In genomic region chr17:78924481-78925151, GRCh38 we compare ENCODE assay signal across 8 cellular contexts. TPM values are rescaled to one million over a fixed set of nuclear protein-coding genes. Genes with fewer than 3 reads are reported as not detected.
DNase-seq lines count a peak whose midpoint lies in the region; ATAC-seq and TF ChIP-seq lines count a peak whose summit lies in the region.

No MANE protein-coding gene starts in this region.

- DNase-seq in choroid plexus epithelial cell (ENCODE audit: low read depth), result no peak
- no peak for DNase-seq in memory B cell (ENCODE audit: low spot score in 2 of 2)
- DNase-seq in uterus, result peak in 1 of 2 donors; percentile 53
- no peak for DNase-seq in NCI-H1092 (lab: John Stamatoyannopoulos, UW)
- no peak for DNase-seq in NCI-H1436 treated with DMSO at 0.1 percent for 48 hours (lab: John Stamatoyannopoulos, UW)

- H3K27ac ChIP-seq in BLaER1 (peak overlapping the region; percentile 75), uterus (peak overlapping the region; percentile 98 to 99)

- peak overlapping the region; percentile 97 for H3K4me2 ChIP-seq in BLaER1
- H3K4me2 ChIP-seq in Loucy (ENCODE audit: low read depth, low read length, poor library complexity, severe bottlenecking), result peak overlapping the region; percentile 99

- no peaks in the 10 kb centered on the region for H3F3A ChIP-seq in Loucy (ENCODE audit: low read depth)

- TF ChIP-seq CTCF in Loucy (conservative IDR thresholded peaks at IDR 0.05; ENCODE audit: low read length) (no peak), choroid plexus epithelial cell (conservative IDR thresholded peaks at IDR 0.05; ENCODE audit: low read depth, low read length) (no peak), uterus (IDR thresholded peaks at IDR 0.05) (no peak)

- H4K20me1 ChIP-seq in BLaER1 (peaks cover 47% of the 10 kb centered on the region), Loucy (ENCODE audit: insufficient read depth, low read length, poor library complexity, severe bottlenecking) (no peaks in the 10 kb centered on the region)

- H3K36me3 ChIP-seq in BLaER1, result peaks cover 21% of the 10 kb centered on the region; the same call in 1 of the 2 replicates
- H3K36me3 ChIP-seq in Loucy (ENCODE audit: insufficient read depth, low read length), result no peaks in the 10 kb centered on the region
- H3K36me3 ChIP-seq in uterus, result no peaks in the 10 kb centered on the region

- H2AFZ ChIP-seq in Loucy (ENCODE audit: low read length), result no peak overlapping the region

- ATAC-seq in memory B cell (ENCODE audit: low read depth), result no peak
- ATAC-seq in GM18907 (IDR thresholded peaks at IDR 0.05; ENCODE audit: unreplicated experiment), result no peak

- no peaks in the 10 kb centered on the region for H3K9me3 Mint-ChIP-seq in memory B cell

- peaks cover 8% of the 10 kb centered on the region for H3K27me3 Mint-ChIP-seq in memory B cell

- H3K4me3 ChIP-seq in BLaER1 (peak overlapping the region; percentile 78), Loucy (ENCODE audit: low read length, poor library complexity, severe bottlenecking) (peak overlapping the region; percentile 75), choroid plexus epithelial cell (ENCODE audit: low read depth, low read length) (peak overlapping the region; percentile 79), uterus (peak overlapping the region; percentile 63)

- no peaks in the 10 kb centered on the region for H3K9me3 ChIP-seq in BLaER1
- no peaks in the 10 kb centered on the region for H3K9me3 ChIP-seq in Loucy (ENCODE audit: insufficient read depth, low read depth, low read length)
- H3K9me3 ChIP-seq in uterus, result no peaks in the 10 kb centered on the region

- peak overlapping the region; percentile 88 for H3K4me3 Mint-ChIP-seq in memory B cell

- H3K9ac ChIP-seq in BLaER1, result peak overlapping the region; percentile 86
- H3K9ac ChIP-seq in Loucy (ENCODE audit: low read depth, low read length, poor library complexity, severe bottlenecking), result peak overlapping the region; percentile 60

- TF ChIP-seq POLR2A in uterus (IDR thresholded peaks at IDR 0.05), result no peak

- no peaks in the 10 kb centered on the region for H3K27me3 ChIP-seq in BLaER1
- no peaks in the 10 kb centered on the region for H3K27me3 ChIP-seq in Loucy (ENCODE audit: insufficient read depth, low read length, poor library complexity, severe bottlenecking)
- no peaks in the 10 kb centered on the region for H3K27me3 ChIP-seq in uterus

- H3K36me3 Mint-ChIP-seq in memory B cell, result no peaks in the 10 kb centered on the region

- no peak overlapping the region for H3K27ac Mint-ChIP-seq in memory B cell

- peaks cover 37% of the 10 kb centered on the region; the same call in 1 of the 2 replicates for H3K79me2 ChIP-seq in Loucy (ENCODE audit: insufficient read depth, low read length)

- intact Hi-C loops in uterus (cut with DNase I; ENCODE audit: low total_unique reads), result loop anchor here (10.0 kb wide), 1 partner anchor 60 kb away; no protein-coding TSS in a partner anchor

- H3K9me2 ChIP-seq in Loucy (replicated peaks; ENCODE audit: low read depth, low read length), result no peaks in the 10 kb centered on the region

- H3K4me1 ChIP-seq in BLaER1 (peaks cover 52% of the 10 kb centered on the region), Loucy (ENCODE audit: insufficient read depth, low read length, poor library complexity, severe bottlenecking) (peaks cover 29% of the 10 kb centered on the region), uterus (peaks cover 0 to 21% of the 10 kb centered on the region in 2 donors)

- H3K4me1 Mint-ChIP-seq in memory B cell, result peaks cover 6% of the 10 kb centered on the region

RNA-seq across cellular contexts. Expression of gene TIMP2, which starts 0.6 kb away (rescaled TPM):
- 100 to 1,000 TPM; 119 to 399 (median 127) TPM for total RNA-seq in uterus

RNA-seq across cellular contexts. Expression of gene CEP295NL, which starts 21.6 kb away (rescaled TPM):
- total RNA-seq in uterus, result 10 to 100 TPM in 1 of 4 donors, 1 to 10 TPM in 2, not detected in 1; 1.8 to 14.5 (median 3.8) TPM

RNA-seq across cellular contexts. Expression of gene LGALS3BP, which starts 55.1 kb away (rescaled TPM):
- 100 to 1,000 TPM in 3 of 4 donors, 10 to 100 TPM in 1; 88.2 to 396 (median 244) TPM for total RNA-seq in uterus
